Comparison of ENCODE assay signal across 9 cellular contexts in the genomic region with DNA sequence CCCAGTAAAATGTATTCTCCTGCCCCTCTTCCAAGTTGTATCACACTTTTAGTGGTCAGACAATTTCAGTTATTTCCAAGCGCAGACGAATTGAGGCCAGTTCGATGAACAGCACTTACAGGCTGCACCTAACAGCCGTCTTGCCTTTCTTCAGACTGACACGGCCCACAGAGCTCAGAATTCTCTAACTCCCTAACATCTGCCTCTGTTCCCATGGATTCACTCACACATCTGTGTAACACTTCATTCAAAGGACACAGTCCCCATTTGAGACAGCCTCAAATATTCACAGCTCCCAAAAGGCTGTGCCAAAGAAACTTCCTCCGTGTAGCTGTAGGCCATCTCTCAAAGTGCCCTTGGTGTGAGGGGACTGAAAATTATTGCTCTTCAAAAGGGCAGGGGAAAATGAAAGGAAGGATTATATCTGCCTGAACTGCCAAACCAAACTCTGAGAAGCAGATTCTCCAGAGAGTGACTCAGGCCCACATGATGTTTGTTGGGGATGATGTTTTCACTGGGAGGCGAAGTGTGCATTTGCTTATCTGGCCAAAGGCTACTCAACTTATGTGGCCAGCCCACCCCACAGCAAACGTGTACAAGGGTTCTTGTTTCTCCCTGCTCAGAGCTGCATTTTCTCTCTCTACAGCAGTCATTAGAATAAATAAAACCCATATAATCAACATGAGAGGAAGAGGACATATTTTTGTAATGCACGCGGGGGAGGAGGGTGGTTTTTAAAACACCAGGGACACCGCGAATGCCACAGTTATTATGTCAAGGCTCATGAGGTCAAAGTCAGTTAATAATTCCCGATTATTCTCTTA.
DNase-seq lines count a peak whose midpoint lies in the region; ATAC-seq and TF ChIP-seq lines count a peak whose summit lies in the region.
"Had no signal": no experiment of that assay in that cellular context is flagged by ENCODE, and none has a peak within 500 bp of the region (broad histone marks: within the 10 kb centered on the region; RNA-seq: fewer than 3 reads in every experiment).

No MANE protein-coding gene starts in this region.

- H3K4me1 ChIP-seq in SJSA1 (replicated peaks) (peaks cover 73% of the 10 kb centered on the region), osteoblast (ENCODE audit: insufficient read depth, low read length) (peaks cover 86% of the 10 kb centered on the region)

- H3K27ac ChIP-seq in SJSA1 (peak overlapping the region; percentile 95), osteoblast (ENCODE audit: low read depth, low read length) (peak overlapping the region; percentile 96)

- TF ChIP-seq CTCF in osteoblast (IDR thresholded peaks at IDR 0.05; ENCODE audit: extremely low read depth, low read depth, low read length) = no peak

- peak overlapping the region; percentile 71 for H2AFZ ChIP-seq in osteoblast (ENCODE audit: low read length)

- H3K36me3 ChIP-seq in SJSA1 (no peaks in the 10 kb centered on the region), osteoblast (ENCODE audit: insufficient read depth, low read length) (no peaks in the 10 kb centered on the region)

- ATAC-seq in HG02840 (IDR thresholded peaks at IDR 0.05; ENCODE audit: low FRiP score, unreplicated experiment) = no peak

- no peaks in the 10 kb centered on the region for H4K20me1 ChIP-seq in osteoblast (ENCODE audit: insufficient read depth, low read length)

- H3K4me2 ChIP-seq in osteoblast (ENCODE audit: insufficient read depth, low read length) = peak overlapping the region; percentile 79

- H3K27me3 ChIP-seq in SJSA1 (replicated peaks) (no peaks in the 10 kb centered on the region), osteoblast (ENCODE audit: insufficient read depth, low read length) (no peaks in the 10 kb centered on the region)

- H3K9me3 ChIP-seq in SJSA1 (replicated peaks) (no peaks in the 10 kb centered on the region), osteoblast (ENCODE audit: low read depth, low read length) (no peaks in the 10 kb centered on the region)

- H3K4me3 ChIP-seq in SJSA1 (no peak overlapping the region), osteoblast (ENCODE audit: insufficient read depth, low read length) (peak overlapping the region; percentile 44)

- H3K79me2 ChIP-seq in osteoblast (ENCODE audit: insufficient read depth, low read length) = no peaks in the 10 kb centered on the region

- DNase-seq in AG08396 (ENCODE audit: low spot score) = peak; percentile 73
- DNase-seq in SJSA1 (ENCODE audit: low read depth in 1 of 2, low spot score in 2 of 2) = peak; percentile 93 to 95
- DNase-seq in fibroblast of the conjunctiva (ENCODE audit: low read depth) = peak; percentile 87
- peak; percentile 95 for DNase-seq in osteoblast (ENCODE audit: insufficient read length, low spot score, missing footprints)
- DNase-seq in NCI-H2196 treated with DMSO at 0.1 percent for 48 hours (lab: John Stamatoyannopoulos, UW; ENCODE audit: unreplicated experiment) = no peak
- no peak for DNase-seq in DMS79 treated with DMSO at 0.1 percent for 48 hours (lab: John Stamatoyannopoulos, UW)
- no peak for DNase-seq in AML-193 (lab: John Stamatoyannopoulos, UW)
- DNase-seq: stimulated activated CD4-positive, alpha-beta T cell treated with anti-CD3 and anti-CD28 coated beads, Interleukin-4, amount 100 ng/mL, for 1 hour had no signal

Comparison
In these comparisons a context has a peak if more than half of its experiments do, and no peak if none do; other contexts are left out.
1. DNase-seq: peak in AG08396 (single experiment), SJSA1 (2 of 2), fibroblast of the conjunctiva (single experiment) and osteoblast (single experiment); none in NCI-H2196 treated with DMSO at 0.1 percent for 48 hours (single experiment), DMS79 treated with DMSO at 0.1 percent for 48 hours (single experiment) and AML-193 (0 of 2).